Comparison of ENCODE assay signal across 16 cellular contexts in the genomic region with DNA sequence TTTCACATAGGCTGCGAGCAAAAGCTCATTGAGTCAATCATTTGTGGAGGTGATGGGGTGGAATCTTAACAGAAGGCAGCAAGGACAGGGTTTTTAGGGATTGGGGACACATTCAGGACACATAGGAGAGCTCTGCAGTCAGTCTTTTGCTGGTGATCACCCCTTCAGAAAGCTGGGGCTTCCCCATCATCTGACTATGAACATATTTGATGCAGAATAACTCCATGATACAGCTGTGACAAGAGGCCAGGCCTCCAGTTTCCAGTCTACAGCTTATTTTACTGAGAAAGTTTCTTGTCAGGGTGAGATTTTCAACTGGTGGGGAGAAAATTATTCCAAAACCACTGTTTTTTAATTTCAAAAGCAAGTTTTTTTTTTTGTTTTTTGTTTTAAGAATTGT.
DNase-seq lines count a peak whose midpoint lies in the region; ATAC-seq, FAIRE-seq and TF ChIP-seq lines count a peak whose summit lies in the region.
"Had no signal": no experiment of that assay in that cellular context is flagged by ENCODE, and none has a peak within 500 bp of the region (broad histone marks: within the 10 kb centered on the region; RNA-seq: fewer than 3 reads in every experiment).

No MANE protein-coding gene starts in this region.

- H3K27me3 Mint-ChIP-seq in HFFc6 (ENCODE audit: insufficient read depth) (no peaks in the 10 kb centered on the region), chondrocyte (ENCODE audit: low read depth) (no peaks in the 10 kb centered on the region)
- peaks cover 16% of the 10 kb centered on the region for H3K27me3 Mint-ChIP-seq in activated CD4-positive, alpha-beta T cell treated with anti-CD3 and anti-CD28 coated beads for 36 hours

- peaks cover 68% of the 10 kb centered on the region for H3K4me1 Mint-ChIP-seq in HFFc6 (ENCODE audit: low read depth)
- H3K4me1 Mint-ChIP-seq in chondrocyte (ENCODE audit: low read depth) = peaks cover 87% of the 10 kb centered on the region
- H3K4me1 Mint-ChIP-seq in activated CD4-positive, alpha-beta T cell treated with anti-CD3 and anti-CD28 coated beads for 36 hours = no peaks in the 10 kb centered on the region

- H3K4me3 ChIP-seq in stomach = no peak overlapping the region
- H3K4me3 ChIP-seq: MG63 had no signal

- no peak for TF ChIP-seq POLR2A in stomach (IDR thresholded peaks at IDR 0.05)

- H3K36me3 Mint-ChIP-seq in HFFc6 (ENCODE audit: low read depth) (peaks cover 20% of the 10 kb centered on the region), chondrocyte (ENCODE audit: low read depth) (peaks cover 6% of the 10 kb centered on the region)
- H3K36me3 Mint-ChIP-seq in activated CD4-positive, alpha-beta T cell treated with anti-CD3 and anti-CD28 coated beads for 36 hours (ENCODE audit: low read depth) = no peaks in the 10 kb centered on the region

- no peaks in the 10 kb centered on the region for H3K36me3 ChIP-seq in stomach
- H3K36me3 ChIP-seq: MG63 had no signal

- H3K27ac Mint-ChIP-seq in HFFc6 (peak overlapping the region; percentile 90), chondrocyte (ENCODE audit: unreplicated experiment) (peak overlapping the region; percentile 98)
- no peak overlapping the region for H3K27ac Mint-ChIP-seq in activated CD4-positive, alpha-beta T cell treated with anti-CD3 and anti-CD28 coated beads for 36 hours
- H3K27ac Mint-ChIP-seq: activated CD8-positive, alpha-beta T cell treated with anti-CD3 and anti-CD28 coated beads for 36 hours; naive thymus-derived CD8-positive, alpha-beta T cell had no signal

- FAIRE-seq in HTR-8/SVneo (lab: Jason Lieb, UNC) = no peak

- CTCF ChIA-PET in activated CD4-positive, alpha-beta T cell treated with anti-CD3 and anti-CD28 coated beads for 36 hours (lab: Charles Lee) = interaction anchor here (0.9 to 1.2 kb wide), 2 partner anchors 31 to 520 kb away, joined by 3 read pairs; no protein-coding TSS in a partner anchor

- H3K9me3 Mint-ChIP-seq in HFFc6 (peaks cover 26% of the 10 kb centered on the region), chondrocyte (ENCODE audit: low read depth) (peaks cover 9% of the 10 kb centered on the region)
- peaks cover 19% of the 10 kb centered on the region for H3K9me3 Mint-ChIP-seq in activated CD4-positive, alpha-beta T cell treated with anti-CD3 and anti-CD28 coated beads for 36 hours (ENCODE audit: low read depth)

- ATAC-seq in activated CD4-positive, alpha-beta T cell treated with anti-CD3 and anti-CD28 coated beads for 36 hours = no peak
- ATAC-seq: activated CD8-positive, alpha-beta T cell treated with anti-CD3 and anti-CD28 coated beads for 36 hours; naive thymus-derived CD8-positive, alpha-beta T cell had no signal

- peaks cover 3 to 15% (median 8%) of the 10 kb centered on the region in 4 donors for H3K9me3 ChIP-seq in stomach

- intact Hi-C loops in stomach (cut with DNase I; ENCODE audit: low total_unique reads) = no loop called here
- intact Hi-C loops in activated CD4-positive, alpha-beta T cell treated with anti-CD3 and anti-CD28 coated beads for 36 hours (cut with DNase I, micrococcal nuclease) = no loop called here

- DNase-seq in HFFc6 (no peak), chondrocyte (ENCODE audit: low spot score) (no peak), myocyte (ENCODE audit: low read depth) (peak; percentile 50), stomach (no peak), glomerular visceral epithelial cell (ENCODE audit: extremely low spot score) (no peak), OCI-M1 (lab: John Stamatoyannopoulos, UW) (no peak), HTR-8/SVneo (ENCODE audit: insufficient read length, low spot score) (no peak)
- DNase-seq in activated CD4-positive, alpha-beta T cell treated with anti-CD3 and anti-CD28 coated beads for 36 hours = no peak
- DNase-seq: activated CD8-positive, alpha-beta T cell treated with anti-CD3 and anti-CD28 coated beads for 36 hours; central memory CD4-positive, alpha-beta T cell; MG63; naive thymus-derived CD8-positive, alpha-beta T cell; NCI-H1694 treated with DMSO at 0.1 percent for 48 hours; NCI-H345; stimulated activated CD4-positive, alpha-beta T cell treated with anti-CD3 and anti-CD28 coated beads, Interleukin-15, amount 100 ng/mL, for 24 hours; stimulated activated naive CD4-positive, alpha-beta T cell treated with Interleukin-2 at 50 U/mL for 16 hours had no signal

- H3K27me3 ChIP-seq in stomach = no peaks in the 10 kb centered on the region
- H3K27me3 ChIP-seq: MG63 had no signal

- WGBS in stomach, 5 donors = 91 to 97% (median 93%) methylated on average over 1 of the region's 1 CpG

- H3K4me1 ChIP-seq in stomach = peaks cover 0 to 9% (median 6%) of the 10 kb centered on the region in 4 donors

- TF ChIP-seq CTCF in HFFc6 (IDR thresholded peaks at IDR 0.05) (no peak), chondrocyte (IDR thresholded peaks at IDR 0.05) (no peak), stomach (IDR thresholded peaks at IDR 0.05) (no peak)

- peak overlapping the region in 3 of 5 donors; percentile 33 to 78 (median 75) for H3K27ac ChIP-seq in stomach

- TF ChIP-seq EP300 in stomach (IDR thresholded peaks at IDR 0.05) = no peak

- peak overlapping the region; percentile 39; the same call in 1 of the 2 replicates for H3K4me3 Mint-ChIP-seq in HFFc6
- H3K4me3 Mint-ChIP-seq in chondrocyte (ENCODE audit: unreplicated experiment) = no peak overlapping the region
- no peak overlapping the region for H3K4me3 Mint-ChIP-seq in activated CD4-positive, alpha-beta T cell treated with anti-CD3 and anti-CD28 coated beads for 36 hours
- H3K4me3 Mint-ChIP-seq: activated CD8-positive, alpha-beta T cell treated with anti-CD3 and anti-CD28 coated beads for 36 hours; naive thymus-derived CD8-positive, alpha-beta T cell had no signal

- POLR2A ChIA-PET in activated CD4-positive, alpha-beta T cell treated with anti-CD3 and anti-CD28 coated beads for 36 hours (lab: Charles Lee) = no interaction called here
